Comparison of ENCODE assay signal across 18 cellular contexts in genomic region chr4:112289407-112290253, GRCh38.
DNase-seq lines count a peak whose midpoint lies in the region; ATAC-seq and TF ChIP-seq lines count a peak whose summit lies in the region.
"Had no signal": no experiment of that assay in that cellular context is flagged by ENCODE, and none has a peak within 500 bp of the region (broad histone marks: within the 10 kb centered on the region; RNA-seq: fewer than 3 reads in every experiment).

No MANE protein-coding gene starts in this region.

- no peaks in the 10 kb centered on the region for H4K20me1 ChIP-seq in BLaER1 treated with 17β-estradiol and CSF1 and Interleukin-3, amounts not matched to agents 10 nM and 100 nM
- H4K20me1 ChIP-seq in DND-41 (ENCODE audit: insufficient read depth, low read length), result no peaks in the 10 kb centered on the region

- H2AFZ ChIP-seq in DND-41 (ENCODE audit: low read depth, low read length), result 0 out of 2 replicates have a peak overlapping the region, but pooled peaks have one; percentile 49

- H3K4me1 Mint-ChIP-seq in central memory CD8-positive, alpha-beta T cell, result peaks cover 42% of the 10 kb centered on the region

- no peaks in the 10 kb centered on the region for H3K36me3 ChIP-seq in BLaER1 treated with 17β-estradiol and CSF1 and Interleukin-3, amounts not matched to agents 10 nM and 100 nM
- no peaks in the 10 kb centered on the region for H3K36me3 ChIP-seq in DND-41 (ENCODE audit: insufficient read depth, low read length)
- H3K36me3 ChIP-seq: stomach had no signal

- no peaks in the 10 kb centered on the region for H3K9me3 Mint-ChIP-seq in central memory CD8-positive, alpha-beta T cell

- peaks cover 15% of the 10 kb centered on the region for H3K36me3 Mint-ChIP-seq in central memory CD8-positive, alpha-beta T cell (ENCODE audit: insufficient read depth)

- H3K9me3 ChIP-seq in BLaER1 treated with 17β-estradiol and CSF1 and Interleukin-3, amounts not matched to agents 10 nM and 100 nM (replicated peaks in 1 of 11), result peaks cover 0 to 15% (median 12%) of the 10 kb centered on the region in 11 experiments; a peak in 13 of 22 replicates
- H3K9me3 ChIP-seq in DND-41 (ENCODE audit: insufficient read depth, low read length, severe bottlenecking), result no peaks in the 10 kb centered on the region
- H3K9me3 ChIP-seq: stomach had no signal

- no peak overlapping the region for H3K9ac ChIP-seq in BLaER1 treated with 17β-estradiol and CSF1 and Interleukin-3, amounts not matched to agents 10 nM and 100 nM
- H3K9ac ChIP-seq in DND-41 (ENCODE audit: low read depth, low read length), result no peak overlapping the region

- DNase-seq in DND-41, result no peak
- DNase-seq in NAMALWA (ENCODE audit: low spot score), result peak; percentile 40
- no peak for DNase-seq in central memory CD8-positive, alpha-beta T cell (ENCODE audit: low spot score in 2 of 2)
- no peak for DNase-seq in GM19240 (ENCODE audit: insufficient read length, low spot score)
- DNase-seq in activated gamma-delta T cell (lab: John Stamatoyannopoulos, UW), result no peak
- no peak for DNase-seq in D341Med (ENCODE audit: low spot score)
- no peak for DNase-seq in CD1c-positive myeloid dendritic cell (ENCODE audit: extremely low spot score)
- DNase-seq: AML-193, glutamatergic neuron, KBM-7, kidney, NCI-H1436 treated with DMSO at 0.1 percent for 48 hours, NCI-H345, stomach had no signal

- H3K27ac ChIP-seq in BLaER1 treated with 17β-estradiol and CSF1 and Interleukin-3, amounts not matched to agents 10 nM and 100 nM, result peak overlapping the region in 5 of 11 experiments; percentile 3 to 91 (median 61); a peak in 7 of 22 replicates
- H3K27ac ChIP-seq in DND-41 (ENCODE audit: low read length), result peak overlapping the region; percentile 71
- H3K27ac ChIP-seq: VCaP had no signal

- peak overlapping the region; percentile 56 for H3K27ac Mint-ChIP-seq in central memory CD8-positive, alpha-beta T cell (ENCODE audit: low read depth)

- H3K4me3 ChIP-seq in BLaER1 treated with 17β-estradiol and CSF1 and Interleukin-3, amounts not matched to agents 10 nM and 100 nM, result no peak overlapping the region
- H3K4me3 ChIP-seq in DND-41 (ENCODE audit: low read depth in 1 of 2, low read length in 2 of 2), result no peak overlapping the region
- H3K4me3 ChIP-seq: stomach had no signal

- no peak for ATAC-seq in DND-41 (ENCODE audit: insufficient read depth, low read depth)
- ATAC-seq in central memory CD8-positive, alpha-beta T cell (replicated peaks; ENCODE audit: extremely low read depth, poor library complexity, severe bottlenecking), result no peak
- ATAC-seq: esophagus mucosa, HCT116 had no signal

- peaks cover 14% of the 10 kb centered on the region for H3K79me2 ChIP-seq in DND-41 (ENCODE audit: insufficient read depth, low read length)

- peak overlapping the region; percentile 50 for H3K4me3 Mint-ChIP-seq in central memory CD8-positive, alpha-beta T cell

- TF ChIP-seq CTCF in DND-41 (IDR thresholded peaks at IDR 0.05; ENCODE audit: borderline replicate concordance, extremely low read depth, low read length, poor library complexity, severe bottlenecking), result no peak

- H3K27me3 Mint-ChIP-seq in central memory CD8-positive, alpha-beta T cell, result no peaks in the 10 kb centered on the region

- H3K4me2 ChIP-seq in BLaER1 treated with 17β-estradiol and CSF1 and Interleukin-3, amounts not matched to agents 10 nM and 100 nM, result peak overlapping the region; percentile 12 to 93 (median 47); a peak in 21 of 22 replicates
- H3K4me2 ChIP-seq in DND-41 (ENCODE audit: insufficient read depth, low read length), result no peak overlapping the region

- no peaks in the 10 kb centered on the region for H3K27me3 ChIP-seq in BLaER1 treated with 17β-estradiol and CSF1 and Interleukin-3, amounts not matched to agents 10 nM and 100 nM
- H3K27me3 ChIP-seq in DND-41 (ENCODE audit: insufficient read depth, low read length, poor library complexity), result no peaks in the 10 kb centered on the region
- H3K27me3 ChIP-seq: stomach had no signal

- H3K4me1 ChIP-seq in BLaER1 treated with 17β-estradiol and CSF1 and Interleukin-3, amounts not matched to agents 10 nM and 100 nM, result peaks cover 32 to 58% (median 42%) of the 10 kb centered on the region in 10 experiments
- peaks cover 45% of the 10 kb centered on the region for H3K4me1 ChIP-seq in DND-41 (ENCODE audit: insufficient read depth, low read length)
